In the genomic region with DNA sequence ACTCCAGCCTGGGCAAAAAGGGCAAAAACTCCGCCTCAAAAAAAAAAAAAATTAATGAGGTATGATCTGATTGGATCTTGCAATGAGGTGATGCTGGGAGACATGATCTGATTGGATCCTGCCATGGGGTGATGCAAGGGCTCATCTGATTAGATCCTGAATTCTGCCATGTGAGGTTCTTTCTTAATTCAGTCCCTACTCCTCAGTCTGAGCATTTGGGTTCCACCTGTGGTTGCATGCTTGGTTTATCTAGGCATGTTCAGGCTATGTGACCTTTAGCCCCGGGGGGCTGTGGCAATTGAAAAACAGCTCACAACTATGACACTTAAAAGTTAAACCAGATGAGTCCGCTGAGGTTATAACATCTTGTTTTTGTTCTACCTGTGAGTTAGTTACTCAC, we compare ENCODE assay signal across 19 cellular contexts. TPM values are rescaled to one million over a fixed set of nuclear protein-coding genes. Genes with fewer than 3 reads are reported as not detected.
DNase-seq lines count a peak whose midpoint lies in the region; ATAC-seq and TF ChIP-seq lines count a peak whose summit lies in the region.
"Had no signal": no experiment of that assay in that cellular context is flagged by ENCODE, and none has a peak within 500 bp of the region (broad histone marks: within the 10 kb centered on the region; RNA-seq: fewer than 3 reads in every experiment).

No MANE protein-coding gene starts in this region.

- no peaks in the 10 kb centered on the region for H3K4me1 ChIP-seq in hepatocyte (ENCODE audit: insufficient read depth)
- H3K4me1 ChIP-seq: BE2C had no signal

- H3K79me2 ChIP-seq in hepatocyte, result no peaks in the 10 kb centered on the region

- H3K9me2 ChIP-seq in hepatocyte (replicated peaks; ENCODE audit: insufficient read depth), result no peaks in the 10 kb centered on the region
- H3K9me2 ChIP-seq: SK-N-SH had no signal

- H2AFZ ChIP-seq in hepatocyte, result no peak overlapping the region

- H3K4me2 ChIP-seq in hepatocyte, result no peak overlapping the region
- H3K4me2 ChIP-seq: SK-N-SH had no signal

- no peak for TF ChIP-seq CTCF in foreskin fibroblast (IDR thresholded peaks at IDR 0.05; ENCODE audit: low read depth, low read length)
- TF ChIP-seq CTCF in hepatocyte (IDR thresholded peaks at IDR 0.05; ENCODE audit: poor library complexity), result no peak

- ATAC-seq in stimulated activated naive CD8-positive, alpha-beta T cell treated with anti-CD3 and anti-CD28 coated beads, Interleukin-15, Interleukin-2, amounts not matched to agents 100 U/mL and 50 U/mL, for 24 hours, result peak; percentile 68

- no peaks in the 10 kb centered on the region for H4K20me1 ChIP-seq in hepatocyte (ENCODE audit: insufficient read depth, poor library complexity, severe bottlenecking)

- no peaks in the 10 kb centered on the region for H3K36me3 ChIP-seq in hepatocyte (replicated peaks; ENCODE audit: insufficient read depth, low read depth)
- H3K36me3 ChIP-seq: BE2C had no signal

- H3K9me3 ChIP-seq in hepatocyte (ENCODE audit: low read depth), result no peaks in the 10 kb centered on the region
- H3K9me3 ChIP-seq: BE2C, SK-N-SH had no signal

- peak; percentile 31 for DNase-seq in HuH-7 (ENCODE audit: low spot score)
- peak; percentile 14 for DNase-seq in OCI-M1 (lab: John Stamatoyannopoulos, UW)
- peak; percentile 27 for DNase-seq in glomerular visceral epithelial cell (ENCODE audit: extremely low spot score)
- DNase-seq in stimulated activated naive CD8-positive, alpha-beta T cell treated with anti-CD3 and anti-CD28 coated beads, Interleukin-15, Interleukin-2, amounts not matched to agents 100 U/mL and 50 U/mL, for 24 hours, result no peak
- DNase-seq in foreskin fibroblast, result no peak
- DNase-seq in superior temporal gyrus (ENCODE audit: extremely low spot score), result no peak
- DNase-seq in hepatocyte (ENCODE audit: low spot score), result no peak
- DNase-seq: BE2C; Calu3; CD4-positive, alpha-beta T cell; DMS53; IMR-90; NCI-H1436; NCI-H2029 treated with DMSO at 0.1 percent for 48 hours; NCI-H510A treated with DMSO at 0.1 percent for 48 hours; NCI-H82; Right ventricle myocardium superior; SK-N-SH had no signal

- H3K4me3 ChIP-seq in foreskin fibroblast (ENCODE audit: low read depth in 1 of 2, low read length in 2 of 2), result no peak overlapping the region
- H3K4me3 ChIP-seq in hepatocyte, result no peak overlapping the region

- H3K27me3 ChIP-seq in hepatocyte, result no peaks in the 10 kb centered on the region
- H3K27me3 ChIP-seq: BE2C had no signal

- WGBS in hepatocyte (ENCODE audit: low lambda C conversion rate, missing lambda C conversion rate), result 54% methylated on average over 3 of the region's 3 CpGs

- no peak overlapping the region for H3K27ac ChIP-seq in hepatocyte

RNA-seq across cellular contexts. Expression of gene TRIM6, which starts 4.8 kb away (rescaled TPM):
- 6.6 and 10.7 TPM in 2 replicates for total RNA-seq in hepatocyte
- 4.3 and 8.0 TPM in 2 replicates for polyA plus RNA-seq in hepatocyte
- total RNA-seq: CD4-positive, alpha-beta T cell had no signal

RNA-seq across cellular contexts. Expression of gene OR52B6, which starts 10.9 kb away (rescaled TPM):
- not detected in 2 replicates for total RNA-seq in hepatocyte
- not detected in 2 replicates for polyA plus RNA-seq in hepatocyte
- total RNA-seq: Calu3; CD4-positive, alpha-beta T cell; IMR-90; LHCN-M2; Right ventricle myocardium superior had no signal
- polyA plus RNA-seq: IMR-90, SK-N-SH had no signal

RNA-seq across cellular contexts. Expression of gene TRIM34, which starts 33.2 kb away (rescaled TPM):
- 10.5 and 14.6 TPM in 2 replicates for total RNA-seq in hepatocyte
- polyA plus RNA-seq in hepatocyte, result 2.7 and 3.6 TPM in 2 replicates

RNA-seq across cellular contexts. Expression of gene OR52H1, which starts 43.3 kb away (rescaled TPM):
- total RNA-seq in hepatocyte, result 0.28 TPM in 1 of 2 replicates, not detected in the other
- polyA plus RNA-seq in hepatocyte, result not detected in 2 replicates
- total RNA-seq: Calu3, LHCN-M2, Right ventricle myocardium superior had no signal
- polyA plus RNA-seq: IMR-90, SK-N-SH had no signal

Comparison
In these comparisons a context has a peak if more than half of its experiments do, and no peak if none do; other contexts are left out.
1. DNase-seq: peak in HuH-7 (single experiment), OCI-M1 (single experiment) and glomerular visceral epithelial cell (single experiment); none in stimulated activated naive CD8-positive, alpha-beta T cell treated with anti-CD3 and anti-CD28 coated beads, Interleukin-15, Interleukin-2, amounts not matched to agents 100 U/mL and 50 U/mL, for 24 hours (single experiment), foreskin fibroblast (0 of 2), superior temporal gyrus (single experiment) and hepatocyte (single experiment).